In the genomic region with DNA sequence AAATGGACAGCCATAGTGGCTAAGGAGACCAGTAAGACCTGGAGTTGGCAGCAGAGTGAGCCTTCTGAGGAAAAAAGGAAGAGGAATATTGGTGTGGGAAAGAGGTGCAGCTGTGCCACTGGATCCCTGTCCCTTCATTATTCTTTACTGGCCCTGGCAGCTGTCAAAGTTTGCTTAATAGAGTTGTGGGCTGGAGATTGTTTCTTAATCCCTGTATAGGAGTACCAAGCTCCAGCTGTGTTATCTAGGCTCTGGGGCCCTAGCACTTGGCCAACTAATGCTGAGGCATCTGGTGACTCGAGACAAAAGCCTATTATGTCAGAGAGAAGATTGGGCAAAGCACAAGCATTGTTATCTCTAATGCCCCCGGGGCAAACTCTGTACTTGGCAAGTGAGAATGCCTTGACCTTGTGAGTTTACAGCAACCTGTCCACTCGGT, we compare ENCODE assay signal across 8 cellular contexts.
DNase-seq lines count a peak whose midpoint lies in the region; ATAC-seq lines count a peak whose summit lies in the region.

No MANE protein-coding gene starts in this region.

- no peak for ATAC-seq in GM21576 (IDR thresholded peaks at IDR 0.05; ENCODE audit: unreplicated experiment)
- no peak for ATAC-seq in GM21737 (IDR thresholded peaks at IDR 0.05; ENCODE audit: unreplicated experiment)

- peak; percentile 36 for DNase-seq in DMS79 treated with DMSO at 0.1 percent for 48 hours (lab: John Stamatoyannopoulos, UW)
- DNase-seq in DMS79 (lab: John Stamatoyannopoulos, UW) = no peak
- DNase-seq in SW 1271 (lab: John Stamatoyannopoulos, UW) = peak; percentile 62 to 89
- peak; percentile 96 for DNase-seq in globus pallidus (ENCODE audit: low spot score)
- peak; percentile 44 for DNase-seq in renal cortical epithelial cell (ENCODE audit: low read depth)
- DNase-seq in activated CD4-positive, alpha-beta T cell treated with anti-CD3 and anti-CD28 coated beads for 1 hour = no peak

Comparison
In these comparisons a context has a peak if more than half of its experiments do, and no peak if none do; other contexts are left out.
1. DNase-seq: peak in DMS79 treated with DMSO at 0.1 percent for 48 hours (single experiment), SW 1271 (2 of 2), globus pallidus (single experiment) and renal cortical epithelial cell (single experiment); none in DMS79 (single experiment) and activated CD4-positive, alpha-beta T cell treated with anti-CD3 and anti-CD28 coated beads for 1 hour (single experiment).